In genomic region chr10:100045592-100045991, GRCh38 we compare ENCODE assay signal across 18 cellular contexts. TPM values are rescaled to one million over a fixed set of nuclear protein-coding genes. Genes with fewer than 3 reads are reported as not detected.
A peak's percentile ranks its signal among the peaks of the same experiment; 100 is the strongest.
DNase-seq lines count a peak whose midpoint lies in the region; ATAC-seq, FAIRE-seq and TF ChIP-seq lines count a peak whose summit lies in the region.
"Had no signal": no experiment of that assay in that cellular context is flagged by ENCODE, and none has a peak within 500 bp of the region (broad histone marks: within the 10 kb centered on the region; RNA-seq: fewer than 3 reads in every experiment).

No MANE protein-coding gene starts in this region.

- TF ChIP-seq CTCF in A549 (IDR thresholded peaks at IDR 0.05) (no peak), astrocyte (IDR thresholded peaks at IDR 0.05; ENCODE audit: insufficient read depth, low read depth, low read length) (no peak), nephron (IDR thresholded peaks at IDR 0.05; ENCODE audit: unreplicated experiment in 3 of 3) (no peak), gastrocnemius medialis (IDR thresholded peaks at IDR 0.05 in 4 of 5, conservative IDR thresholded peaks at IDR 0.05 in 1 of 5) (no peak)

- H4K20me1 ChIP-seq in astrocyte (ENCODE audit: insufficient read depth, low read length), result no peaks in the 10 kb centered on the region

- no peak for DNase-seq in A549 (ENCODE audit: low read depth in 1 of 2, low spot score in 1 of 2)
- DNase-seq in astrocyte (ENCODE audit: low read depth), result no peak
- DNase-seq in gastrocnemius medialis, result no peak
- DNase-seq in NCI-H1417 (lab: John Stamatoyannopoulos, UW), result no peak

- no peak overlapping the region for H3K4me3 Mint-ChIP-seq in astrocyte (ENCODE audit: unreplicated experiment)
- H3K4me3 Mint-ChIP-seq in nephron, result no peak overlapping the region
- H3K4me3 Mint-ChIP-seq: activated CD4-positive, alpha-beta T cell treated with anti-CD3 and anti-CD28 coated beads for 36 hours; stimulated activated naive B cell treated with anti-CD40 and anti-IgM and Interleukin-4, amounts not matched to agents 10 μg/mL and 1 μg/mL and 100 μg/mL, for 72 hours had no signal

- H3K27me3 ChIP-seq in HUES48 (ENCODE audit: control insufficient read depth, insufficient read depth, low read length) (no peaks in the 10 kb centered on the region), astrocyte (ENCODE audit: insufficient read depth, low read length) (no peaks in the 10 kb centered on the region), gastrocnemius medialis (no peaks in the 10 kb centered on the region)
- H3K27me3 ChIP-seq: gastroesophageal sphincter, tibial artery had no signal

- no peak overlapping the region for H3K27ac Mint-ChIP-seq in astrocyte (ENCODE audit: unreplicated experiment)
- H3K27ac Mint-ChIP-seq in nephron, result peak overlapping the region; percentile 67 to 89 (median 70)
- H3K27ac Mint-ChIP-seq: activated CD4-positive, alpha-beta T cell treated with anti-CD3 and anti-CD28 coated beads for 36 hours; stimulated activated naive B cell treated with anti-CD40 and anti-IgM and Interleukin-4, amounts not matched to agents 10 μg/mL and 1 μg/mL and 100 μg/mL, for 72 hours had no signal

- H3K9me3 ChIP-seq in A549 (no peaks in the 10 kb centered on the region), HUES48 (ENCODE audit: control insufficient read depth, insufficient read depth, low read length) (no peaks in the 10 kb centered on the region), astrocyte (ENCODE audit: insufficient read depth, low read depth, low read length) (no peaks in the 10 kb centered on the region), gastrocnemius medialis (no peaks in the 10 kb centered on the region)
- H3K9me3 ChIP-seq: gastroesophageal sphincter, prostate gland, tibial artery had no signal

- TF ChIP-seq POLR2A in A549 (IDR thresholded peaks at IDR 0.05; ENCODE audit: low read length) (no peak), gastrocnemius medialis (IDR thresholded peaks at IDR 0.05) (no peak)

- H3K27ac ChIP-seq in A549, result peak overlapping the region; percentile 25 to 78; a peak in 4 of 6 replicates
- H3K27ac ChIP-seq in HUES48 (ENCODE audit: low read depth, low read length), result peak overlapping the region; percentile 33
- no peak overlapping the region for H3K27ac ChIP-seq in astrocyte (ENCODE audit: low read depth, low read length)
- H3K27ac ChIP-seq in gastrocnemius medialis, result peak overlapping the region in 2 of 4 donors; percentile 21 to 68
- H3K27ac ChIP-seq: PC-9, prostate gland, SK-N-MC, tibial artery had no signal

- H3K9ac ChIP-seq in HUES48 (ENCODE audit: low read depth, low read length) (no peak overlapping the region), astrocyte (ENCODE audit: low read length) (no peak overlapping the region)

- H3K36me3 Mint-ChIP-seq in astrocyte (ENCODE audit: low read depth, unreplicated experiment) (no peaks in the 10 kb centered on the region), nephron (ENCODE audit: low read depth) (no peaks in the 10 kb centered on the region)
- H3K36me3 Mint-ChIP-seq: CD4-positive, CD25-positive, alpha-beta regulatory T cell; stimulated activated naive B cell treated with anti-CD40 and anti-IgM and Interleukin-4, amounts not matched to agents 10 μg/mL and 1 μg/mL and 100 μg/mL, for 72 hours had no signal

- CTCF ChIA-PET in A549 (lab: Yijun Ruan, JAX), result interaction anchor here (0.6 to 10.6 kb wide), 78 partner anchors 8 to 1322 kb away, joined by 3 to 139 read pairs (median 6); partner anchors contain the start of genes COX15, CUTC and DNMBP

- H2AFZ ChIP-seq in astrocyte (ENCODE audit: low read depth, low read length), result no peak overlapping the region

- H3K4me1 Mint-ChIP-seq in astrocyte (ENCODE audit: low read depth, unreplicated experiment) (peaks cover 10% of the 10 kb centered on the region), nephron (peaks cover 38% of the 10 kb centered on the region)

- H3K9me3 Mint-ChIP-seq in astrocyte (ENCODE audit: unreplicated experiment) (no peaks in the 10 kb centered on the region), nephron (no peaks in the 10 kb centered on the region)
- H3K9me3 Mint-ChIP-seq: stimulated activated naive B cell treated with anti-CD40 and anti-IgM and Interleukin-4, amounts not matched to agents 10 μg/mL and 1 μg/mL and 100 μg/mL, for 72 hours had no signal

- 0 out of 5 replicates have a peak, but pooled peaks of 1 of the 2 experiments have one; percentile 1 for TF ChIP-seq EP300 in A549 (IDR thresholded peaks at IDR 0.05)

- peaks cover 26% of the 10 kb centered on the region for H3K4me1 ChIP-seq in A549
- H3K4me1 ChIP-seq in HUES48 (ENCODE audit: control insufficient read depth, insufficient read depth, low read length), result peaks cover 19% of the 10 kb centered on the region
- peaks cover 3% of the 10 kb centered on the region for H3K4me1 ChIP-seq in astrocyte (ENCODE audit: insufficient read depth, low read length)
- H3K4me1 ChIP-seq in gastrocnemius medialis, result peaks cover 4 to 12% of the 10 kb centered on the region in 2 donors
- H3K4me1 ChIP-seq: prostate gland, tibial artery had no signal

- POLR2A ChIA-PET in A549 (lab: Yijun Ruan, JAX), result interaction anchor here (0.6 to 1.2 kb wide), 2 partner anchors 79 to 186 kb away, joined by 3 to 4 read pairs; no protein-coding TSS in a partner anchor

- 51% methylated on average over 2 of the region's 2 CpGs for WGBS in A549 (ENCODE audit: missing lambda C conversion rate)

- no peak for TF ChIP-seq RAD21 in A549 (conservative IDR thresholded peaks at IDR 0.05 in 1 of 2, IDR thresholded peaks at IDR 0.05 in 1 of 2)

- H3K27me3 Mint-ChIP-seq in astrocyte (ENCODE audit: low read depth, unreplicated experiment) (no peaks in the 10 kb centered on the region), nephron (ENCODE audit: low read depth) (no peaks in the 10 kb centered on the region)

- FAIRE-seq in A549 (lab: Jason Lieb, UNC) (no peak), astrocyte (lab: Jason Lieb, UNC) (no peak)
- FAIRE-seq: HTR-8/SVneo had no signal

- in situ Hi-C loops in gastrocnemius medialis (cut with MboI; ENCODE audit: low sequenced_read_pairs in 4 of 4), result loop anchor here (5.0 kb wide), 2 partner anchors 198 to 203 kb away; no protein-coding TSS in a partner anchor

- H3K4me3 ChIP-seq in A549 (no peak overlapping the region), HUES48 (ENCODE audit: low read depth, low read length) (no peak overlapping the region), astrocyte (ENCODE audit: insufficient read depth, low read depth, low read length) (no peak overlapping the region), gastrocnemius medialis (no peak overlapping the region)
- H3K4me3 ChIP-seq: coronary artery, gastroesophageal sphincter, PC-9, prostate gland, SK-N-MC, tibial artery had no signal

- intact Hi-C loops in gastrocnemius medialis (cut with DNase I; ENCODE audit: low total_unique reads), result loop anchor here (2.0 to 5.0 kb wide), 2 partner anchors 37 to 68 kb away; partner anchors contain the start of gene DNMBP

- H3K79me2 ChIP-seq in astrocyte (ENCODE audit: insufficient read depth, low read length), result no peaks in the 10 kb centered on the region

- ATAC-seq in A549 (peak in 1 of 2 experiments; percentile 26; a peak in 3 of 6 replicates), GM18868 (IDR thresholded peaks at IDR 0.05; ENCODE audit: unreplicated experiment) (no peak), gastrocnemius medialis (no peak), GM21825 (IDR thresholded peaks at IDR 0.05; ENCODE audit: unreplicated experiment) (no peak)

- H3K36me3 ChIP-seq in HUES48 (ENCODE audit: control insufficient read depth, insufficient read depth, low read length) (no peaks in the 10 kb centered on the region), astrocyte (ENCODE audit: insufficient read depth, low read length) (no peaks in the 10 kb centered on the region), gastrocnemius medialis (no peaks in the 10 kb centered on the region)
- H3K36me3 ChIP-seq: gastroesophageal sphincter, prostate gland, tibial artery had no signal

- H3K4me2 ChIP-seq in A549 (peak overlapping the region; percentile 19; the same call in 1 of the 3 replicates), astrocyte (ENCODE audit: low read length) (peak overlapping the region; percentile 10)
- H3K4me2 ChIP-seq: PC-9 had no signal

TF ChIP-seq in A549, 52 proteins besides CTCF, POLR2A, EP300 and RAD21 (continues in another document):
- TF ChIP-seq MAFK (IDR thresholded peaks at IDR 0.05; ENCODE audit: partially characterized antibody) (no peak), FOSB (CRISPR knock-in tag; IDR thresholded peaks at IDR 0.05) (no peak), NFE2L2 (conservative IDR thresholded peaks at IDR 0.05; ENCODE audit: low read length) (no peak)

RNA-seq across cellular contexts. Expression of gene DNMBP, which starts 35.8 kb away (rescaled TPM):
- polyA plus RNA-seq in A549 (2011; rRNA removed), result 20.3 and 24.3 TPM in 2 replicates
- polyA plus RNA-seq in A549 (2012; cell fraction: cytosol; rRNA removed), result 9.9 and 11.3 TPM in 2 replicates
- polyA plus RNA-seq in A549 (2012; cell fraction: nucleus; rRNA removed), result 19.1 and 24.9 TPM in 2 replicates
- 12.6 to 15.3 TPM (median 13.7 TPM) in 3 replicates for polyA plus RNA-seq in A549 (2017; fragmentation: RNase III; extraction: RNeasy Plus Mini Kit Qiagen cat#74134 plus additional on column Dnase treatment)
- 20.1 and 20.4 TPM in 2 replicates for polyA minus RNA-seq in A549 (2011; rRNA and poly(A)+ RNA removed)
- total RNA-seq in astrocyte, result 17.7 and 24.8 TPM in 2 replicates
- 10 to 100 TPM in 3 of 4 donors, 1 to 10 TPM in 1; 9.5 to 22.5 (median 15.0) TPM for total RNA-seq in gastrocnemius medialis

RNA-seq across cellular contexts. Expression of gene CPN1, which starts 36.1 kb away (rescaled TPM):
- polyA plus RNA-seq in A549 (2011; rRNA removed) (3.2 TPM in 2 replicates), A549 (2017; fragmentation: RNase III; extraction: RNeasy Plus Mini Kit Qiagen cat#74134 plus additional on column Dnase treatment) (0.29 to 0.62 TPM (median 0.52 TPM) in 3 replicates)
- 0.85 and 1.0 TPM in 2 replicates for polyA plus RNA-seq in A549 (2012; cell fraction: cytosol; rRNA removed)
- 1.3 TPM in 2 replicates for polyA plus RNA-seq in A549 (2012; cell fraction: nucleus; rRNA removed)
- polyA minus RNA-seq in A549 (2011; rRNA and poly(A)+ RNA removed), result 2.2 and 3.3 TPM in 2 replicates
- total RNA-seq in astrocyte (not detected in 2 replicates), gastrocnemius medialis (under 1 TPM in 1 of 4 donors, not detected in 3; 0.20 TPM)
- total RNA-seq: activated CD4-positive, alpha-beta T cell treated with anti-CD3 and anti-CD28 coated beads for 36 hours; CD4-positive, CD25-positive, alpha-beta regulatory T cell; gastroesophageal sphincter; PC-9 had no signal
- polyA plus RNA-seq: CD4-positive, CD25-positive, alpha-beta regulatory T cell had no signal
